Comparison of ENCODE assay signal across 13 cellular contexts in genomic region chr21:31264574-31264973, GRCh38.
DNase-seq lines count a peak whose midpoint lies in the region; ATAC-seq and TF ChIP-seq lines count a peak whose summit lies in the region.
"Had no signal": no experiment of that assay in that cellular context is flagged by ENCODE, and none has a peak within 500 bp of the region (broad histone marks: within the 10 kb centered on the region; RNA-seq: fewer than 3 reads in every experiment).

No MANE protein-coding gene starts in this region.

- H3K18ac ChIP-seq in H9 (ENCODE audit: insufficient read length, low read depth, low read length): no peak overlapping the region

- no peak overlapping the region for H3T11ph ChIP-seq in H9 (ENCODE audit: low read length)

- H3K36me3 ChIP-seq in colonic mucosa: no peaks in the 10 kb centered on the region

- H3K36me3 Mint-ChIP-seq in H9 (ENCODE audit: insufficient read depth in 1 of 3, low read depth in 3 of 3): peaks cover 0 to 3% (median 0%) of the 10 kb centered on the region in 3 experiments; a peak in 2 of 7 replicates
- H3K36me3 Mint-ChIP-seq in activated T-helper 2 cell treated with anti-CD3 and anti-CD28 coated beads, Interferon-gamma antibody, Interleukin-2, Interleukin-4, amounts not matched to agents 10 μg/mL and 5 μg/mL and 100 μg/mL, durations not matched to agents 14 hours and 24 hours and 36 hours (ENCODE audit: low read depth): peaks cover 5% of the 10 kb centered on the region
- H3K36me3 Mint-ChIP-seq: CD4-positive, CD25-positive, alpha-beta regulatory T cell had no signal

- H3K9me3 ChIP-seq in H9 (ENCODE audit: control insufficient read depth, low read depth, low read length) (no peaks in the 10 kb centered on the region), colonic mucosa (no peaks in the 10 kb centered on the region)

- H3K79me1 ChIP-seq in H9 (ENCODE audit: insufficient read depth, low read depth, low read length, poor library complexity, severe bottlenecking): no peaks in the 10 kb centered on the region

- H2AFZ ChIP-seq in H9 (ENCODE audit: low read length): no peak overlapping the region
- H2AFZ ChIP-seq: PC-9 had no signal

- H3K4me1 ChIP-seq in H9 (ENCODE audit: insufficient read depth, low read length) (no peaks in the 10 kb centered on the region), foreskin keratinocyte (no peaks in the 10 kb centered on the region), colonic mucosa (no peaks in the 10 kb centered on the region)

- no peaks in the 10 kb centered on the region for H3K9me3 Mint-ChIP-seq in H9
- H3K9me3 Mint-ChIP-seq in activated T-helper 2 cell treated with anti-CD3 and anti-CD28 coated beads, Interferon-gamma antibody, Interleukin-2, Interleukin-4, amounts not matched to agents 10 μg/mL and 5 μg/mL and 100 μg/mL, durations not matched to agents 14 hours and 24 hours and 36 hours: no peaks in the 10 kb centered on the region

- H3K56ac ChIP-seq in H9 (ENCODE audit: insufficient read length, low read depth, low read length): no peak overlapping the region

- no peak overlapping the region for H2AK5ac ChIP-seq in H9 (ENCODE audit: insufficient read length, low read length)

- no peak overlapping the region for H3K4me3 ChIP-seq in colonic mucosa
- H3K4me3 ChIP-seq: PC-9 had no signal

- no peak overlapping the region for H2BK15ac ChIP-seq in H9 (ENCODE audit: low read depth, low read length)

- H3K4me1 Mint-ChIP-seq in H9: peaks cover 0 to 9% of the 10 kb centered on the region in 2 experiments; a peak in 2 of 4 replicates
- H3K4me1 Mint-ChIP-seq in activated T-helper 2 cell treated with anti-CD3 and anti-CD28 coated beads, Interferon-gamma antibody, Interleukin-2, Interleukin-4, amounts not matched to agents 10 μg/mL and 5 μg/mL and 100 μg/mL, durations not matched to agents 14 hours and 24 hours and 36 hours (ENCODE audit: low read depth): peaks cover 13% of the 10 kb centered on the region

- no peaks in the 10 kb centered on the region; the same call in 1 of the 2 replicates for H3K27me3 Mint-ChIP-seq in H9 (ENCODE audit: low read depth)
- H3K27me3 Mint-ChIP-seq in activated T-helper 2 cell treated with anti-CD3 and anti-CD28 coated beads, Interferon-gamma antibody, Interleukin-2, Interleukin-4, amounts not matched to agents 10 μg/mL and 5 μg/mL and 100 μg/mL, durations not matched to agents 14 hours and 24 hours and 36 hours (ENCODE audit: low read depth): peaks cover 7% of the 10 kb centered on the region
- H3K27me3 Mint-ChIP-seq: CD4-positive, CD25-positive, alpha-beta regulatory T cell had no signal

- DNase-seq in H9: no peak
- DNase-seq in foreskin keratinocyte: no peak
- DNase-seq in colonic mucosa: no peak
- no peak for DNase-seq in cerebellum (ENCODE audit: low spot score)
- no peak for DNase-seq in activated T-helper 2 cell treated with anti-CD3 and anti-CD28 coated beads, Interferon-gamma antibody, Interleukin-2, Interleukin-4, amounts not matched to agents 10 μg/mL and 5 μg/mL and 100 μg/mL, durations not matched to agents 14 hours and 24 hours and 36 hours (ENCODE audit: low spot score)
- DNase-seq: IMR-90, NCI-H1092 treated with DMSO at 0.1 percent for 48 hours, NCI-H1694 treated with DMSO at 0.1 percent for 48 hours, PC-9 had no signal

- no peak for ATAC-seq in foreskin keratinocyte
- ATAC-seq in HG03354 (IDR thresholded peaks at IDR 0.05; ENCODE audit: poor library complexity, severe bottlenecking, unreplicated experiment): no peak

- no peak overlapping the region for H3K27ac Mint-ChIP-seq in H9
- H3K27ac Mint-ChIP-seq in activated T-helper 2 cell treated with anti-CD3 and anti-CD28 coated beads, Interferon-gamma antibody, Interleukin-2, Interleukin-4, amounts not matched to agents 10 μg/mL and 5 μg/mL and 100 μg/mL, durations not matched to agents 14 hours and 24 hours and 36 hours: no peak overlapping the region

- no peaks in the 10 kb centered on the region for H4K20me1 ChIP-seq in H9 (ENCODE audit: control insufficient read depth, insufficient read depth, insufficient read length)

- H3K4ac ChIP-seq in H9 (ENCODE audit: low read depth, low read length): no peak overlapping the region

- H4K5ac ChIP-seq in H9 (ENCODE audit: insufficient read length, low read depth, low read length): no peak overlapping the region

- intact Hi-C loops in colonic mucosa (cut with DNase I): no loop called here
- intact Hi-C loops in activated T-helper 2 cell treated with anti-CD3 and anti-CD28 coated beads, Interferon-gamma antibody, Interleukin-2, Interleukin-4, amounts not matched to agents 10 μg/mL and 5 μg/mL and 100 μg/mL, durations not matched to agents 14 hours and 24 hours and 36 hours (cut with micrococcal nuclease): no loop called here

- H3K27me3 ChIP-seq in H9 (ENCODE audit: insufficient read depth, low read length) (no peaks in the 10 kb centered on the region), foreskin keratinocyte (no peaks in the 10 kb centered on the region), colonic mucosa (no peaks in the 10 kb centered on the region)

- H3K79me2 ChIP-seq in H9 (ENCODE audit: insufficient read depth, low read length): no peaks in the 10 kb centered on the region

- no peak overlapping the region for H3K4me3 Mint-ChIP-seq in H9
- no peak overlapping the region for H3K4me3 Mint-ChIP-seq in activated T-helper 2 cell treated with anti-CD3 and anti-CD28 coated beads, Interferon-gamma antibody, Interleukin-2, Interleukin-4, amounts not matched to agents 10 μg/mL and 5 μg/mL and 100 μg/mL, durations not matched to agents 14 hours and 24 hours and 36 hours (ENCODE audit: low read depth)

- no peak overlapping the region for H4K91ac ChIP-seq in H9 (ENCODE audit: insufficient read length, low read depth, low read length)

- no peak overlapping the region for H2BK20ac ChIP-seq in H9 (ENCODE audit: low read depth, low read length, poor library complexity, severe bottlenecking)

- TF ChIP-seq CTCF in 22Rv1 (IDR thresholded peaks at IDR 0.05) (0 out of 2 replicates have a peak, but pooled peaks have one; percentile 5), H9 (conservative IDR thresholded peaks at IDR 0.05) (peak; percentile 49), foreskin keratinocyte (conservative IDR thresholded peaks at IDR 0.05) (peak; percentile 15), colonic mucosa (IDR thresholded peaks at IDR 0.05) (no peak)

- H3K4me2 ChIP-seq in H9 (ENCODE audit: insufficient read depth, insufficient read length, low read length): no peak overlapping the region
- H3K4me2 ChIP-seq: PC-9 had no signal

- no peak overlapping the region for H4K8ac ChIP-seq in H9 (replicated peaks; ENCODE audit: insufficient read length, low read depth, low read length)

- no peak overlapping the region for H3K23ac ChIP-seq in H9 (ENCODE audit: insufficient read length, low read depth, low read length)

- no CpG with 5 or more reads among the region's 6 CpGs for WGBS in H9 (ENCODE audit: extremely low coverage, insufficient read length, low lambda C conversion rate)

- no peak overlapping the region for H2BK12ac ChIP-seq in H9 (ENCODE audit: insufficient read length, low read depth, low read length)

- no peak overlapping the region for H2BK5ac ChIP-seq in H9 (ENCODE audit: insufficient read length, low read length)

- H3K9ac ChIP-seq in H9 (ENCODE audit: extremely low read depth, insufficient read length, low read length): no peak overlapping the region
- no peak overlapping the region for H3K9ac ChIP-seq in colonic mucosa (ENCODE audit: low read depth in 2 of 2, low read length in 2 of 2)

- no peaks in the 10 kb centered on the region for H3K23me2 ChIP-seq in H9 (ENCODE audit: insufficient read length, low read depth, low read length, poor library complexity, severe bottlenecking)

- no peak overlapping the region for H3K27ac ChIP-seq in 22Rv1
- no peak overlapping the region for H3K27ac ChIP-seq in H9 (ENCODE audit: insufficient read length, low read depth, low read length)
- peak overlapping the region; percentile 9 for H3K27ac ChIP-seq in angular gyrus (ENCODE audit: low read depth, low read length)
- no peak overlapping the region for H3K27ac ChIP-seq in foreskin keratinocyte
- no peak overlapping the region for H3K27ac ChIP-seq in colonic mucosa
- H3K27ac ChIP-seq: PC-9 had no signal

- H2BK120ac ChIP-seq in H9 (ENCODE audit: low read depth, low read length, poor library complexity, severe bottlenecking): no peak overlapping the region

- no peak overlapping the region for H3K14ac ChIP-seq in H9 (ENCODE audit: insufficient read depth, low read length)
